ENCODE assay signal across 12 cellular contexts in the genomic region with DNA sequence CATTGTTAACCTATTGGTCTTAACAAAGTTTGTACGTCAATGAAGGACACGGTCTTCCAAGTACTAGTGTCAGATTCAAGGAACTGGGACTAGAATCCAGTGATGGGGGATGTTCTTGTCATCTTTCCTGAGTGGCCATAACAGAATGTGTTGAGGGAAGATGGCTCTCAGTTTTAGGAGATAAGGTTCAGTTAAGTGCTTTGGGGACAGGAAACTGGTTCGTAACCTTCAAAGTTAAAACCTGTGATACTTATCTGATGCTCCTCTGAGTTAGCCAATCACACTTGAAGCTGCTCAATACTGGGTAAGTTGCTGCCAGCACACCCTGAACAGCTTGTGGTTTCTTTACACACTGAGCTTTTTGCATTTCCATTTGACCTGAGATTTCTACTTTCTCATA.
DNase-seq lines count a peak whose midpoint lies in the region; ATAC-seq and TF ChIP-seq lines count a peak whose summit lies in the region.
"Had no signal": no experiment of that assay in that cellular context is flagged by ENCODE, and none has a peak within 500 bp of the region (broad histone marks: within the 10 kb centered on the region; RNA-seq: fewer than 3 reads in every experiment).

No MANE protein-coding gene starts in this region.

- H3K9me3 Mint-ChIP-seq in T-helper 1 cell treated with Interleukin-12 subunit alpha and Interleukin-12 subunit beta and Interleukin-4 antibody, amounts not matched to agents 30 μg/mL and 1 μg/mL, for 36 hours: no peaks in the 10 kb centered on the region
- H3K9me3 Mint-ChIP-seq in activated naive CD4-positive, alpha-beta T cell treated with anti-CD3 and anti-CD28 coated beads, Interleukin-2, amount 50 U/mL, for 72 hours: no peaks in the 10 kb centered on the region
- no peaks in the 10 kb centered on the region for H3K9me3 Mint-ChIP-seq in stimulated activated effector memory CD8-positive, alpha-beta T cell treated with anti-CD3 and anti-CD28 coated beads, Interleukin-12 subunit alpha, Interleukin-12 subunit beta, amount 100 ng/mL, for 72 hours

- peak; percentile 28 for DNase-seq in activated CD4-positive, CD25-positive, alpha-beta regulatory T cell treated with anti-CD3 and anti-CD28 coated beads, Interleukin-2, amount 50 U/mL, for 16 hours (ENCODE audit: low read depth, low spot score)
- DNase-seq in activated CD4-positive, CD25-positive, alpha-beta regulatory T cell treated with anti-CD3 and anti-CD28 coated beads, Interleukin-2, amount 50 U/mL, for 72 hours: no peak
- DNase-seq in activated naive CD4-positive, alpha-beta T cell treated with anti-CD3 and anti-CD28 coated beads, Interleukin-2, amount 50 U/mL, for 72 hours (ENCODE audit: low spot score in 2 of 2): no peak
- DNase-seq in stimulated activated effector memory CD8-positive, alpha-beta T cell treated with anti-CD3 and anti-CD28 coated beads, Interleukin-12 subunit alpha, Interleukin-12 subunit beta, amount 100 ng/mL, for 72 hours (ENCODE audit: low spot score in 2 of 2): no peak
- DNase-seq in NCI-H1092 (lab: John Stamatoyannopoulos, UW): no peak
- DNase-seq in body of pancreas: no peak
- DNase-seq: NCI-H187 treated with DMSO at 0.1 percent for 48 hours, psoas muscle had no signal

- no peak overlapping the region for H3K27ac ChIP-seq in body of pancreas
- H3K27ac ChIP-seq: psoas muscle, SJSA1 had no signal

- H3K4me1 Mint-ChIP-seq in T-helper 1 cell treated with Interleukin-12 subunit alpha and Interleukin-12 subunit beta and Interleukin-4 antibody, amounts not matched to agents 30 μg/mL and 1 μg/mL, for 36 hours (ENCODE audit: low read depth): peaks cover 71% of the 10 kb centered on the region
- H3K4me1 Mint-ChIP-seq in stimulated activated effector memory CD8-positive, alpha-beta T cell treated with anti-CD3 and anti-CD28 coated beads, Interleukin-12 subunit alpha, Interleukin-12 subunit beta, amount 100 ng/mL, for 72 hours: peaks cover 84% of the 10 kb centered on the region

- TF ChIP-seq POLR2A in body of pancreas (IDR thresholded peaks at IDR 0.05): no peak

- peaks cover 67% of the 10 kb centered on the region for H3K36me3 Mint-ChIP-seq in T-helper 1 cell treated with Interleukin-12 subunit alpha and Interleukin-12 subunit beta and Interleukin-4 antibody, amounts not matched to agents 30 μg/mL and 1 μg/mL, for 36 hours (ENCODE audit: low read depth)
- peaks cover 24 to 68% of the 10 kb centered on the region in 2 donors for H3K36me3 Mint-ChIP-seq in activated naive CD4-positive, alpha-beta T cell treated with anti-CD3 and anti-CD28 coated beads, Interleukin-2, amount 50 U/mL, for 72 hours
- peaks cover 84% of the 10 kb centered on the region for H3K36me3 Mint-ChIP-seq in stimulated activated effector memory CD8-positive, alpha-beta T cell treated with anti-CD3 and anti-CD28 coated beads, Interleukin-12 subunit alpha, Interleukin-12 subunit beta, amount 100 ng/mL, for 72 hours

- no peaks in the 10 kb centered on the region for H3K9me3 ChIP-seq in body of pancreas
- H3K9me3 ChIP-seq: psoas muscle had no signal

- no peaks in the 10 kb centered on the region for H3K27me3 ChIP-seq in body of pancreas
- H3K27me3 ChIP-seq: SJSA1 had no signal

- peak; percentile 92 to 94 for ATAC-seq in activated naive CD4-positive, alpha-beta T cell treated with anti-CD3 and anti-CD28 coated beads, Interleukin-2, amount 50 U/mL, for 72 hours
- peak; percentile 93 for ATAC-seq in stimulated activated effector memory CD8-positive, alpha-beta T cell treated with anti-CD3 and anti-CD28 coated beads, Interleukin-12 subunit alpha, Interleukin-12 subunit beta, amount 100 ng/mL, for 72 hours
- no peak for ATAC-seq in body of pancreas
- ATAC-seq in HG03045 (IDR thresholded peaks at IDR 0.05; ENCODE audit: unreplicated experiment): no peak
- ATAC-seq: esophagus mucosa, psoas muscle had no signal

- H3K4me1 ChIP-seq in body of pancreas: peaks cover 10% of the 10 kb centered on the region

- peak overlapping the region; percentile 77 for H3K4me3 Mint-ChIP-seq in T-helper 1 cell treated with Interleukin-12 subunit alpha and Interleukin-12 subunit beta and Interleukin-4 antibody, amounts not matched to agents 30 μg/mL and 1 μg/mL, for 36 hours
- H3K4me3 Mint-ChIP-seq in stimulated activated effector memory CD8-positive, alpha-beta T cell treated with anti-CD3 and anti-CD28 coated beads, Interleukin-12 subunit alpha, Interleukin-12 subunit beta, amount 100 ng/mL, for 72 hours: peak overlapping the region; percentile 70

- no peaks in the 10 kb centered on the region for H3K27me3 Mint-ChIP-seq in T-helper 1 cell treated with Interleukin-12 subunit alpha and Interleukin-12 subunit beta and Interleukin-4 antibody, amounts not matched to agents 30 μg/mL and 1 μg/mL, for 36 hours (ENCODE audit: low read depth)

- no peak overlapping the region for H3K4me3 ChIP-seq in body of pancreas
- H3K4me3 ChIP-seq: psoas muscle, SJSA1 had no signal

- 80 to 86% methylated on average over 3 of the region's 3 CpGs for WGBS in body of pancreas, 2 donors

- TF ChIP-seq CTCF in body of pancreas (IDR thresholded peaks at IDR 0.05): no peak

- peaks cover 5% of the 10 kb centered on the region in 2 donors for H3K36me3 ChIP-seq in body of pancreas (replicated peaks in 1 of 2; ENCODE audit: insufficient read depth in 1 of 2, low read depth in 2 of 2)

- intact Hi-C loops in body of pancreas (cut with DNase I): no loop called here

- H3K27ac Mint-ChIP-seq in T-helper 1 cell treated with Interleukin-12 subunit alpha and Interleukin-12 subunit beta and Interleukin-4 antibody, amounts not matched to agents 30 μg/mL and 1 μg/mL, for 36 hours: peak overlapping the region; percentile 95
- H3K27ac Mint-ChIP-seq in activated naive CD4-positive, alpha-beta T cell treated with anti-CD3 and anti-CD28 coated beads, Interleukin-2, amount 50 U/mL, for 72 hours: peak overlapping the region; percentile 84 to 97
- H3K27ac Mint-ChIP-seq in stimulated activated effector memory CD8-positive, alpha-beta T cell treated with anti-CD3 and anti-CD28 coated beads, Interleukin-12 subunit alpha, Interleukin-12 subunit beta, amount 100 ng/mL, for 72 hours: peak overlapping the region; percentile 92

Comparison
In these comparisons a context has a peak if more than half of its experiments do, and no peak if none do; other contexts are left out.
1. ATAC-seq: peak in activated naive CD4-positive, alpha-beta T cell treated with anti-CD3 and anti-CD28 coated beads, Interleukin-2, amount 50 U/mL, for 72 hours (2 of 2) and stimulated activated effector memory CD8-positive, alpha-beta T cell treated with anti-CD3 and anti-CD28 coated beads, Interleukin-12 subunit alpha, Interleukin-12 subunit beta, amount 100 ng/mL, for 72 hours (single experiment); none in body of pancreas (single experiment) and HG03045 (single experiment).
2. Peak in every context shown above with its lines, with median percentiles within 50 percentile points of each other: H3K27ac Mint-ChIP-seq.